ENCODE assay signal across 8 cellular contexts in the genomic region with DNA sequence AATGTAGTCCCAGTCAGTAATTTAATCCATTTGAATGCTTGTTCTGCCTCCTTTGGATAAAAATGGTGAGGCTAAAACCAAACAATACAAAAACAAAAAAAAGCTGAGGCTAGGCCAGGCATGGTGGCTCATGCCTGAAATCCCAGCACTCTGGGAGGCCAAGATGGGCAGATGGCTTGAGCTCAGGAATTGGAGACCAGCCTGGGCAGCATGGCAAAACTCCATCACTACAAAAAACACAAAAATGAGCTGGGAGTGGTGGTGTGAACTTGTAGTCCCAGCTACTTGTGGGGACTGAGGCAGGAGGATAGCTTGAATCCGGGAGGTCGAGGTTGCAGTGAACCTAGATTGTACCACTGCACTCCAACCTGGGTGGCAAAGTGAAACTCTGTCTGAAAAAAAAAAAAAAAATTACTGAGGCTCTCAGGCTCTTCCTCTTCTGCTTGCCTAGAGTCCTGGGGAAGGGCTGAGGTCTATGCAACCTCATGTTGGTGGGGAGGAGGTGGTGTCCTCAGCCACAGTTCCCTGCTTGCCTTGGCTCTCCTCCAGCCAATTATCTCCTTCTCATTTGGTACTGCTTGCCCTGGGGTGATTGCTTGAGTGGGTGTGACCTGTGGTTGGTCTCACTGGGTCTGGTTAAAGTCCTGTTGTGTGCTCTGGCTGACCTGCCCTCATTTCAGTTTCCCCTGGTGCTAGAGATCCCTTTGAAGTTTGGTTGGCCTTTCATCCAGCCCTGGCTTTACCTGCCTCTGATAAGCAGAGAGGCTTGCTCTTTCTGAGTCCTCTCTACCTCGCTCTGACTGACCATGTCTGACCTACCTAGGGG. TPM values are rescaled to one million over a fixed set of nuclear protein-coding genes. Genes with fewer than 3 reads are reported as not detected.
DNase-seq lines count a peak whose midpoint lies in the region; TF ChIP-seq lines count a peak whose summit lies in the region.

No MANE protein-coding gene starts in this region.

- DNase-seq in SIG-M5 treated with dmso at 0.1 percent for 504 hours (lab: John Stamatoyannopoulos, UW; ENCODE audit: unreplicated experiment) (peak; percentile 58), SIG-M5 (lab: John Stamatoyannopoulos, UW) (no peak), HEK293T (ENCODE audit: extremely low spot score) (no peak), M059J (ENCODE audit: low read depth) (peak; percentile 97), cerebellar cortex (ENCODE audit: low spot score) (peak; percentile 88), DMS53 treated with DMSO at 0.1 percent for 48 hours (lab: John Stamatoyannopoulos, UW; ENCODE audit: unreplicated experiment) (no peak), HK-2 (ENCODE audit: unreplicated experiment) (no peak), HT-29 (ENCODE audit: low spot score) (no peak)

- CTCF ChIA-PET in HEK293T (lab: Yijun Ruan, JAX) = interaction anchor here (0.6 to 0.8 kb wide), 2 partner anchors 12 to 19 kb away, joined by 3 to 8 read pairs; no protein-coding TSS in a partner anchor

- POLR2A ChIA-PET in HEK293T (lab: Yijun Ruan, JAX) = no interaction called here

TF ChIP-seq in HEK293T, 16 proteins besides CTCF, POLR2A, EP300 and RAD21:
- TF ChIP-seq SP1 (IDR thresholded peaks at IDR 0.05) = no peak
- no peak for TF ChIP-seq FOXM1 (IDR thresholded peaks at IDR 0.05; ENCODE audit: borderline replicate concordance)
- TF ChIP-seq ZNF384 (IDR thresholded peaks at IDR 0.05) = peak; percentile 58; the same call in 1 of the 2 replicates

RNA-seq across cellular contexts. Expression of a gene that starts 20.9 kb away (rescaled TPM):
- 6.8 and 6.9 TPM in 2 replicates for total RNA-seq in M059J (2014; rRNA removed; shearing (Covaris generic))
- total RNA-seq in HT-29 (2014; rRNA removed; shearing (Covaris generic)) = not detected in 2 replicates

Comparison
In these comparisons a context has a peak if more than half of its experiments do, and no peak if none do; other contexts are left out.
1. DNase-seq: peak in SIG-M5 treated with dmso at 0.1 percent for 504 hours (single experiment), M059J (single experiment) and cerebellar cortex (single experiment); none in SIG-M5 (single experiment), HEK293T (single experiment), DMS53 treated with DMSO at 0.1 percent for 48 hours (single experiment), HK-2 (single experiment) and HT-29 (single experiment).